In the genomic region with DNA sequence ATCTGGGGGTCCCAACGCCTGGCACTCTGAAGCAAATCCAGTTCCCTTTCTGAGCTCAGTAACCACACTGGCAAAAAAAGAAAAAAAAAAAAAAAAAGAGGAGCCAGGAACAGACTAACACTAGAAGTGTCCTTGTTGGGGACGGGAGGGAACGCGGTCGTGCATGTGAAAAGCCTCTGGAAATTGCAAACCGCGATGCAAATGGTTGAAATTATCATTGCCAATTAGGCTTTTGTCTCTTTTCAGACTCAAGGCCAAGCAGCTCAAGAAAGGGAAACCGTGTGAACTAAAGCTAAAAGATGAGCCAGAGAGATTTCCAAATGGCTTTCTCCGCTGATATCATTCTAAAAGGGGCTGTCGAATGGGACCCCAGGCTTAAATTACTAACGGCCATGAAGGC, we compare ENCODE assay signal across 1 cellular context.
TF ChIP-seq lines count a peak whose summit lies in the region.

No MANE protein-coding gene starts in this region.

TF ChIP-seq in H1, 55 proteins besides CTCF, POLR2A, EP300 and RAD21:
- TF ChIP-seq NANOG (IDR thresholded peaks at IDR 0.05; ENCODE audit: insufficient read depth, low read depth, low read length, poor library complexity, severe bottlenecking) (no peak), POU5F1 (IDR thresholded peaks at IDR 0.05; ENCODE audit: low read depth, low read length) (no peak), RNF2 (IDR thresholded peaks at IDR 0.05; ENCODE audit: borderline replicate concordance, low read depth, low read length, missing control alignments, poor library complexity, severe bottlenecking) (no peak), HDAC2 (IDR thresholded peaks at IDR 0.05; ENCODE audit: borderline replicate concordance in 1 of 2, low read depth in 2 of 2, low read length in 2 of 2) (no peak), CTBP2 (IDR thresholded peaks at IDR 0.05; ENCODE audit: borderline replicate concordance, insufficient read depth, insufficient read length, low read length) (no peak), KDM4A (IDR thresholded peaks at IDR 0.05; ENCODE audit: low read depth, low read length, severe bottlenecking) (no peak), ATF2 (IDR thresholded peaks at IDR 0.05; ENCODE audit: low read length) (no peak), SRF (IDR thresholded peaks at IDR 0.05; ENCODE audit: low read depth, low read length) (no peak)
- TF ChIP-seq, protein P1, sequence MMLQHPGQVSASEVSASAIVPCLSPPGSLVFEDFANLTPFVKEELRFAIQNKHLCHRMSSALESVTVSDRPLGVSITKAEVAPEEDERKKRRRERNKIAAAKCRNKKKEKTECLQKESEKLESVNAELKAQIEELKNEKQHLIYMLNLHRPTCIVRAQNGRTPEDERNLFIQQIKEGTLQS (IDR thresholded peaks at IDR 0.05; ENCODE audit: insufficient read depth, low read depth, low read length), result no peak
- TF ChIP-seq, protein P2, sequence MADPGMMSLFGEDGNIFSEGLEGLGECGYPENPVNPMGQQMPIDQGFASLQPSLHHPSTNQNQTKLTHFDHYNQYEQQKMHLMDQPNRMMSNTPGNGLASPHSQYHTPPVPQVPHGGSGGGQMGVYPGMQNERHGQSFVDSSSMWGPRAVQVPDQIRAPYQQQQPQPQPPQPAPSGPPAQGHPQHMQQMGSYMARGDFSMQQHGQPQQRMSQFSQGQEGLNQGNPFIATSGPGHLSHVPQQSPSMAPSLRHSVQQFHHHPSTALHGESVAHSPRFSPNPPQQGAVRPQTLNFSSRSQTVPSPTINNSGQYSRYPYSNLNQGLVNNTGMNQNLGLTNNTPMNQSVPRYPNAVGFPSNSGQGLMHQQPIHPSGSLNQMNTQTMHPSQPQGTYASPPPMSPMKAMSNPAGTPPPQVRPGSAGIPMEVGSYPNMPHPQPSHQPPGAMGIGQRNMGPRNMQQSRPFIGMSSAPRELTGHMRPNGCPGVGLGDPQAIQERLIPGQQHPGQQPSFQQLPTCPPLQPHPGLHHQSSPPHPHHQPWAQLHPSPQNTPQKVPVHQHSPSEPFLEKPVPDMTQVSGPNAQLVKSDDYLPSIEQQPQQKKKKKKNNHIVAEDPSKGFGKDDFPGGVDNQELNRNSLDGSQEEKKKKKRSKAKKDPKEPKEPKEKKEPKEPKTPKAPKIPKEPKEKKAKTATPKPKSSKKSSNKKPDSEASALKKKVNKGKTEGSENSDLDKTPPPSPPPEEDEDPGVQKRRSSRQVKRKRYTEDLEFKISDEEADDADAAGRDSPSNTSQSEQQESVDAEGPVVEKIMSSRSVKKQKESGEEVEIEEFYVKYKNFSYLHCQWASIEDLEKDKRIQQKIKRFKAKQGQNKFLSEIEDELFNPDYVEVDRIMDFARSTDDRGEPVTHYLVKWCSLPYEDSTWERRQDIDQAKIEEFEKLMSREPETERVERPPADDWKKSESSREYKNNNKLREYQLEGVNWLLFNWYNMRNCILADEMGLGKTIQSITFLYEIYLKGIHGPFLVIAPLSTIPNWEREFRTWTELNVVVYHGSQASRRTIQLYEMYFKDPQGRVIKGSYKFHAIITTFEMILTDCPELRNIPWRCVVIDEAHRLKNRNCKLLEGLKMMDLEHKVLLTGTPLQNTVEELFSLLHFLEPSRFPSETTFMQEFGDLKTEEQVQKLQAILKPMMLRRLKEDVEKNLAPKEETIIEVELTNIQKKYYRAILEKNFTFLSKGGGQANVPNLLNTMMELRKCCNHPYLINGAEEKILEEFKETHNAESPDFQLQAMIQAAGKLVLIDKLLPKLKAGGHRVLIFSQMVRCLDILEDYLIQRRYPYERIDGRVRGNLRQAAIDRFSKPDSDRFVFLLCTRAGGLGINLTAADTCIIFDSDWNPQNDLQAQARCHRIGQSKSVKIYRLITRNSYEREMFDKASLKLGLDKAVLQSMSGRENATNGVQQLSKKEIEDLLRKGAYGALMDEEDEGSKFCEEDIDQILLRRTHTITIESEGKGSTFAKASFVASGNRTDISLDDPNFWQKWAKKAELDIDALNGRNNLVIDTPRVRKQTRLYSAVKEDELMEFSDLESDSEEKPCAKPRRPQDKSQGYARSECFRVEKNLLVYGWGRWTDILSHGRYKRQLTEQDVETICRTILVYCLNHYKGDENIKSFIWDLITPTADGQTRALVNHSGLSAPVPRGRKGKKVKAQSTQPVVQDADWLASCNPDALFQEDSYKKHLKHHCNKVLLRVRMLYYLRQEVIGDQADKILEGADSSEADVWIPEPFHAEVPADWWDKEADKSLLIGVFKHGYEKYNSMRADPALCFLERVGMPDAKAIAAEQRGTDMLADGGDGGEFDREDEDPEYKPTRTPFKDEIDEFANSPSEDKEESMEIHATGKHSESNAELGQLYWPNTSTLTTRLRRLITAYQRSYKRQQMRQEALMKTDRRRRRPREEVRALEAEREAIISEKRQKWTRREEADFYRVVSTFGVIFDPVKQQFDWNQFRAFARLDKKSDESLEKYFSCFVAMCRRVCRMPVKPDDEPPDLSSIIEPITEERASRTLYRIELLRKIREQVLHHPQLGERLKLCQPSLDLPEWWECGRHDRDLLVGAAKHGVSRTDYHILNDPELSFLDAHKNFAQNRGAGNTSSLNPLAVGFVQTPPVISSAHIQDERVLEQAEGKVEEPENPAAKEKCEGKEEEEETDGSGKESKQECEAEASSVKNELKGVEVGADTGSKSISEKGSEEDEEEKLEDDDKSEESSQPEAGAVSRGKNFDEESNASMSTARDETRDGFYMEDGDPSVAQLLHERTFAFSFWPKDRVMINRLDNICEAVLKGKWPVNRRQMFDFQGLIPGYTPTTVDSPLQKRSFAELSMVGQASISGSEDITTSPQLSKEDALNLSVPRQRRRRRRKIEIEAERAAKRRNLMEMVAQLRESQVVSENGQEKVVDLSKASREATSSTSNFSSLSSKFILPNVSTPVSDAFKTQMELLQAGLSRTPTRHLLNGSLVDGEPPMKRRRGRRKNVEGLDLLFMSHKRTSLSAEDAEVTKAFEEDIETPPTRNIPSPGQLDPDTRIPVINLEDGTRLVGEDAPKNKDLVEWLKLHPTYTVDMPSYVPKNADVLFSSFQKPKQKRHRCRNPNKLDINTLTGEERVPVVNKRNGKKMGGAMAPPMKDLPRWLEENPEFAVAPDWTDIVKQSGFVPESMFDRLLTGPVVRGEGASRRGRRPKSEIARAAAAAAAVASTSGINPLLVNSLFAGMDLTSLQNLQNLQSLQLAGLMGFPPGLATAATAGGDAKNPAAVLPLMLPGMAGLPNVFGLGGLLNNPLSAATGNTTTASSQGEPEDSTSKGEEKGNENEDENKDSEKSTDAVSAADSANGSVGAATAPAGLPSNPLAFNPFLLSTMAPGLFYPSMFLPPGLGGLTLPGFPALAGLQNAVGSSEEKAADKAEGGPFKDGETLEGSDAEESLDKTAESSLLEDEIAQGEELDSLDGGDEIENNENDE (IDR thresholded peaks at IDR 0.05; ENCODE audit: insufficient replicate concordance, low read length), result no peak
